14 cellular contexts compared by ENCODE assay signal in genomic region chr11:1487851-1488574, GRCh38. TPM values are rescaled to one million over a fixed set of nuclear protein-coding genes. Genes with fewer than 3 reads are reported as not detected.
DNase-seq lines count a peak whose midpoint lies in the region; ATAC-seq and TF ChIP-seq lines count a peak whose summit lies in the region.
"Had no signal": no experiment of that assay in that cellular context is flagged by ENCODE, and none has a peak within 500 bp of the region (broad histone marks: within the 10 kb centered on the region; RNA-seq: fewer than 3 reads in every experiment).

No MANE protein-coding gene starts in this region.

- TF ChIP-seq CTCF in fibroblast of villous mesenchyme (IDR thresholded peaks at IDR 0.05; ENCODE audit: insufficient read depth, low read depth, low read length) (peak; percentile 10), sigmoid colon (IDR thresholded peaks at IDR 0.05) (peak in 3 of 4 experiments; percentile 19 to 59 (median 30))

- no peaks in the 10 kb centered on the region for H3K9me3 ChIP-seq in CD4-positive, CD25-positive, alpha-beta regulatory T cell (ENCODE audit: control insufficient read depth in 2 of 2, low read length in 2 of 2)
- H3K9me3 ChIP-seq in sigmoid colon: no peaks in the 10 kb centered on the region
- H3K9me3 ChIP-seq: pancreas had no signal

- no peak overlapping the region for H3K4me3 Mint-ChIP-seq in CD4-positive, CD25-positive, alpha-beta regulatory T cell
- H3K4me3 Mint-ChIP-seq: dendritic cell treated with granulocyte-macrophage colony-stimulating factor and Interleukin-4, amounts not matched to agents 40 ng/mL and 50 ng/mL, for 4 days had no signal

- H3K4me3 ChIP-seq in CD4-positive, CD25-positive, alpha-beta regulatory T cell (ENCODE audit: low read depth, low read length): no peak overlapping the region
- H3K4me3 ChIP-seq in fibroblast of villous mesenchyme (ENCODE audit: low read depth, low read length): no peak overlapping the region
- H3K4me3 ChIP-seq in sigmoid colon: peak overlapping the region in 2 of 4 donors; percentile 3 to 4
- H3K4me3 ChIP-seq: pancreas had no signal

- H3K27ac ChIP-seq in CD4-positive, CD25-positive, alpha-beta regulatory T cell (ENCODE audit: insufficient read depth, low read length, poor library complexity, severe bottlenecking): no peak overlapping the region
- peak overlapping the region; percentile 92 to 96 (median 94) for H3K27ac ChIP-seq in sigmoid colon
- H3K27ac ChIP-seq: pancreas had no signal

- peaks cover 0 to 47% (median 13%) of the 10 kb centered on the region in 4 donors for H3K4me1 Mint-ChIP-seq in CD4-positive, CD25-positive, alpha-beta regulatory T cell

- no peaks in the 10 kb centered on the region for H3K27me3 Mint-ChIP-seq in CD4-positive, CD25-positive, alpha-beta regulatory T cell
- H3K27me3 Mint-ChIP-seq: dendritic cell treated with granulocyte-macrophage colony-stimulating factor and Interleukin-4, amounts not matched to agents 40 ng/mL and 50 ng/mL, for 4 days had no signal

- no peak for TF ChIP-seq EP300 in sigmoid colon (IDR thresholded peaks at IDR 0.05)

- WGBS in sigmoid colon, 2 donors: 82 to 86% methylated on average over 23 of the region's 23 CpGs

- peaks cover 3% of the 10 kb centered on the region for H3K36me3 ChIP-seq in CD4-positive, CD25-positive, alpha-beta regulatory T cell (ENCODE audit: control insufficient read depth, insufficient read depth, low read length)
- H3K36me3 ChIP-seq in sigmoid colon: no peaks in the 10 kb centered on the region
- H3K36me3 ChIP-seq: pancreas had no signal

- H3K27ac Mint-ChIP-seq in CD4-positive, CD25-positive, alpha-beta regulatory T cell: peak overlapping the region in 2 of 3 donors; percentile 66 to 69
- H3K27ac Mint-ChIP-seq: dendritic cell treated with granulocyte-macrophage colony-stimulating factor and Interleukin-4, amounts not matched to agents 40 ng/mL and 50 ng/mL, for 4 days had no signal

- H3K36me3 Mint-ChIP-seq in CD4-positive, CD25-positive, alpha-beta regulatory T cell: no peaks in the 10 kb centered on the region

- H3K4me1 ChIP-seq in CD4-positive, CD25-positive, alpha-beta regulatory T cell (ENCODE audit: control insufficient read depth, insufficient read depth, low read length, poor library complexity, severe bottlenecking): peaks cover 35% of the 10 kb centered on the region
- H3K4me1 ChIP-seq in sigmoid colon: peaks cover 0 to 75% (median 59%) of the 10 kb centered on the region in 4 donors

- H3K27me3 ChIP-seq in CD4-positive, CD25-positive, alpha-beta regulatory T cell (ENCODE audit: control insufficient read depth, insufficient read depth, low read length): no peaks in the 10 kb centered on the region
- H3K27me3 ChIP-seq in sigmoid colon: no peaks in the 10 kb centered on the region
- H3K27me3 ChIP-seq: pancreas had no signal

- TF ChIP-seq POLR2A in sigmoid colon (IDR thresholded peaks at IDR 0.05): no peak

- no peaks in the 10 kb centered on the region for H3K9me3 Mint-ChIP-seq in CD4-positive, CD25-positive, alpha-beta regulatory T cell
- H3K9me3 Mint-ChIP-seq: dendritic cell treated with granulocyte-macrophage colony-stimulating factor and Interleukin-4, amounts not matched to agents 40 ng/mL and 50 ng/mL, for 4 days had no signal

- peak in 1 of 2 donors; percentile 29 for ATAC-seq in CD4-positive, CD25-positive, alpha-beta regulatory T cell (ENCODE audit: low read depth in 2 of 2)

- intact Hi-C loops in sigmoid colon (cut with DNase I): loop anchor here (2.0 kb wide), 1 partner anchor 15 kb away; no protein-coding TSS in a partner anchor

- DNase-seq in CD4-positive, CD25-positive, alpha-beta regulatory T cell: no peak
- DNase-seq in NCI-H69 (lab: John Stamatoyannopoulos, UW) (peak; percentile 34), fibroblast of villous mesenchyme (ENCODE audit: low read depth) (peak; percentile 23), sigmoid colon (peak; percentile 79), D341Med (ENCODE audit: low spot score) (no peak), HK-2 (ENCODE audit: unreplicated experiment) (no peak), NCI-H226 (no peak), RPMI8226 (no peak)
- DNase-seq: activated T-cell treated with anti-CD3 and anti-CD28 coated beads, Interleukin-2, amount 50 U/mL, for 1 hour; amygdala; NCI-H1436 treated with DMSO at 0.1 percent for 48 hours; T-helper 1 cell had no signal

RNA-seq across cellular contexts. Expression of gene MOB2, which starts 1.4 kb away (rescaled TPM):
- 87.8 TPM for total RNA-seq in CD4-positive, CD25-positive, alpha-beta regulatory T cell
- polyA plus RNA-seq in CD4-positive, CD25-positive, alpha-beta regulatory T cell: 10 to 100 TPM; 55.7 to 70.1 (median 66.8) TPM
- total RNA-seq in fibroblast of villous mesenchyme: 16.1 and 16.8 TPM in 2 replicates
- 10 to 100 TPM; 68.6 to 88.9 (median 71.5) TPM for total RNA-seq in sigmoid colon
- polyA plus RNA-seq in sigmoid colon: 10 to 100 TPM; 46.2 to 55.0 (median 53.5) TPM

Comparison
In these comparisons a context has a peak if more than half of its experiments do, and no peak if none do; other contexts are left out.
1. DNase-seq: peak in NCI-H69 (single experiment), fibroblast of villous mesenchyme (single experiment) and sigmoid colon (single experiment); none in CD4-positive, CD25-positive, alpha-beta regulatory T cell (0 of 3), D341Med (single experiment), HK-2 (single experiment), NCI-H226 (single experiment) and RPMI8226 (single experiment).